10 cellular contexts compared by ENCODE assay signal in genomic region chr16:68444058-68444657, GRCh38. TPM values are rescaled to one million over a fixed set of nuclear protein-coding genes. Genes with fewer than 3 reads are reported as not detected.
DNase-seq lines count a peak whose midpoint lies in the region; ATAC-seq, FAIRE-seq and TF ChIP-seq lines count a peak whose summit lies in the region.
"Had no signal": no experiment of that assay in that cellular context is flagged by ENCODE, and none has a peak within 500 bp of the region (broad histone marks: within the 10 kb centered on the region; RNA-seq: fewer than 3 reads in every experiment).

No MANE protein-coding gene starts in this region.

- WGBS in SK-N-SH (ENCODE audit: low lambda C conversion rate), result 32% methylated on average over 3 of the region's 3 CpGs

- H3K9ac ChIP-seq in SK-N-SH, result no peak overlapping the region

- CTCF ChIA-PET in SK-N-SH (lab: Yijun Ruan, JAX), result interaction anchor here (0.6 to 3.3 kb wide), 26 partner anchors 9 to 183 kb away, joined by 3 to 15 read pairs (median 5); no protein-coding TSS in a partner anchor

- no peaks in the 10 kb centered on the region for H4K20me1 ChIP-seq in SK-N-SH (ENCODE audit: insufficient read depth)

- H3K27me3 ChIP-seq in SK-N-SH (ENCODE audit: insufficient read depth), result no peaks in the 10 kb centered on the region

- POLR2A ChIA-PET in SK-N-SH (lab: Yijun Ruan, JAX), result interaction anchor here (0.8 kb wide), 1 partner anchor 12 kb away, joined by 3 read pairs; no protein-coding TSS in a partner anchor

- no peaks in the 10 kb centered on the region for H3K9me2 ChIP-seq in SK-N-SH

- H2AFZ ChIP-seq in SK-N-SH (ENCODE audit: low read depth), result no peak overlapping the region

- H3K4me1 ChIP-seq in SK-N-SH (ENCODE audit: control insufficient read depth in 1 of 2, insufficient read depth in 2 of 2, low read depth in 1 of 2, low read length in 1 of 2), result peaks cover 0 to 19% of the 10 kb centered on the region in 2 experiments; a peak in 1 of 4 replicates

- TF ChIP-seq CTCF in SK-N-SH (IDR thresholded peaks at IDR 0.05) (no peak), D721Med (IDR thresholded peaks at IDR 0.05; ENCODE audit: insufficient read depth, missing control alignments) (no peak)

- H3K36me3 ChIP-seq in SK-N-SH (replicated peaks in 1 of 2; ENCODE audit: control insufficient read depth in 1 of 2, insufficient read depth in 2 of 2, low read length in 1 of 2), result no peaks in the 10 kb centered on the region

- DNase-seq in SK-N-SH (no peak), fibroblast of peridontal ligament (ENCODE audit: extremely low read depth) (peak; percentile 8), retina (peak; percentile 40), D721Med (ENCODE audit: insufficient read length, low spot score) (no peak)

- H3K27ac ChIP-seq in SK-N-SH (ENCODE audit: low read depth in 2 of 2, low read length in 1 of 2), result no peak overlapping the region

- no peak overlapping the region for H3K4me2 ChIP-seq in SK-N-SH

- H3F3A ChIP-seq in SK-N-SH (replicated peaks; ENCODE audit: insufficient read depth), result no peaks in the 10 kb centered on the region

- H3K79me2 ChIP-seq in SK-N-SH (ENCODE audit: insufficient read depth), result no peaks in the 10 kb centered on the region

- H3K9me3 ChIP-seq in SK-N-SH, result no peaks in the 10 kb centered on the region

- H3K4me3 ChIP-seq in SK-N-SH (ENCODE audit: low read depth in 2 of 2, low read length in 1 of 2), result no peak overlapping the region

- ATAC-seq in SK-N-SH treated with all-trans-retinoic acid at 6 μM for 48 hours, result no peak
- ATAC-seq in HG02938 (IDR thresholded peaks at IDR 0.05; ENCODE audit: unreplicated experiment), result no peak
- ATAC-seq in HG02588 (IDR thresholded peaks at IDR 0.05; ENCODE audit: unreplicated experiment), result no peak

- no peak for FAIRE-seq in D721Med (lab: Jason Lieb, UNC)
- FAIRE-seq: colon had no signal

- no peak for TF ChIP-seq EP300 in SK-N-SH (IDR thresholded peaks at IDR 0.05; ENCODE audit: borderline replicate concordance in 1 of 2, low read depth in 1 of 2, low read length in 1 of 2)

- TF ChIP-seq RAD21 in SK-N-SH (IDR thresholded peaks at IDR 0.05; ENCODE audit: low read length), result no peak

TF ChIP-seq in SK-N-SH, 30 proteins besides CTCF, POLR2A, EP300 and RAD21 (continues in another document):
- TF ChIP-seq SIN3A (IDR thresholded peaks at IDR 0.05; ENCODE audit: borderline replicate concordance, low read depth, low read length) (no peak), USF1 (IDR thresholded peaks at IDR 0.05; ENCODE audit: borderline replicate concordance, low read depth) (no peak)

TF ChIP-seq in SK-N-SH treated with all-trans-retinoic acid at 6 μM for 48 hours, 23 proteins besides CTCF, POLR2A, EP300 and RAD21:
- TF ChIP-seq CSDC2 (CRISPR knock-in tag; IDR thresholded peaks at IDR 0.05) (no peak), ZNF8 (CRISPR knock-in tag; IDR thresholded peaks at IDR 0.05) (no peak), ZNF565 (CRISPR knock-in tag; conservative IDR thresholded peaks at IDR 0.05; ENCODE audit: low read depth) (no peak), BACH2 (CRISPR knock-in tag; IDR thresholded peaks at IDR 0.05; ENCODE audit: borderline replicate concordance) (no peak), ZFP3 (CRISPR knock-in tag; IDR thresholded peaks at IDR 0.05) (no peak), RARB (CRISPR knock-in tag; IDR thresholded peaks at IDR 0.05) (no peak), TCF4 (CRISPR knock-in tag; IDR thresholded peaks at IDR 0.05; ENCODE audit: borderline replicate concordance) (no peak)

TF ChIP-seq in PFSK-1, 5 proteins besides CTCF, POLR2A, EP300 and RAD21:
- TF ChIP-seq FOXP2 (optimal IDR thresholded peaks at IDR 0.05; ENCODE audit: borderline replicate concordance, extremely low read depth, extremely low read length, insufficient read depth), result no peak
- no peak for TF ChIP-seq TAF1 (IDR thresholded peaks at IDR 0.05; ENCODE audit: borderline replicate concordance, insufficient read depth, low read length)
- TF ChIP-seq REST (IDR thresholded peaks at IDR 0.05; ENCODE audit: insufficient read depth in 1 of 2, low read depth in 2 of 2, low read length in 2 of 2), result peak; percentile 95 to 98
TF ChIP-seq in PFSK-1: peak in this region for 1.

RNA-seq across cellular contexts. Expression of gene SMPD3, which starts 4.2 kb away (rescaled TPM):
- polyA plus RNA-seq in SK-N-SH (2012; rRNA removed), result 0.19 and 0.38 TPM in 2 replicates
- polyA plus RNA-seq in SK-N-SH (2012; cell fraction: cytosol; rRNA removed), result 0.19 and 0.42 TPM in 2 replicates
- polyA plus RNA-seq in SK-N-SH (2012; cell fraction: nucleus; rRNA removed), result 0.26 and 0.39 TPM in 2 replicates
- polyA plus RNA-seq in PFSK-1 (2012; ENCODE audit: insufficient read length, low read depth), result 0.79 TPM
- polyA plus RNA-seq: AG04450 had no signal

Comparison
In these comparisons a context has a peak if more than half of its experiments do, and no peak if none do; other contexts are left out.
1. DNase-seq: peak in fibroblast of peridontal ligament (single experiment) and retina (single experiment); none in SK-N-SH (single experiment) and D721Med (single experiment).